Comparison of ENCODE assay signal across 8 cellular contexts in the genomic region with DNA sequence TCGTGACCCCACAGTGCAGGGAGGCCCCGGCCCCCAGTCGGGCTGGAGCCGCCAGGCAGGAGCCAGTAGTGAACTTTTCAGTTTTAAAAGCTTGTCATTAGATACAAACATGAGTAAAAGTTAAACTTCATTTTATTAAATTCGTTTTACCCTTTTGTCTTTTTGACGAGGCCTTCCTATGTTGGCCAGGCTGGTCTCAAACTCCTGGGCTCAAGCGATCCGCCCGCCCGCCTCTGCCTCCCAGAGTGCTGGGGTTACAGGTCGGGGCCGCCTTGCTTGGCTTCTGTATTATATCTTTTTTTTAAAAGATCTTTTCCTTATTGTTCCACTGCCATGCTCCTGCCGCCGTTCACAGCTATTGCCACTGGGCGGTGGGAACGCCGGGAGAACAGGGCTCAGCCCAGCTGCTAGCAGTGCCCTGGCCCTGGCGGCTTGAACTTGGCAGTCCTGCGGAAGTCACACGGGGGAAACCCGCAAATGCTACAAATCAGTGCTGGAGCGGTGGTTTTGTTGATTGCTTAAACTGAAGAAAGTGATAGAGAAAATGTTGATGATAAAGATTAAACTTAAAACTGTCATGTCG. TPM values are rescaled to one million over a fixed set of nuclear protein-coding genes. Genes with fewer than 3 reads are reported as not detected.
DNase-seq lines count a peak whose midpoint lies in the region; ATAC-seq and TF ChIP-seq lines count a peak whose summit lies in the region.

No MANE protein-coding gene starts in this region.

- H3K79me2 ChIP-seq in HCT116 (ENCODE audit: insufficient read depth, low read length): peaks cover 40% of the 10 kb centered on the region

- TSS peak; percentile 82 for BruUV-seq in HCT116 (replicated peaks; lab: Mats Ljungman, UMichigan)

- ATAC-seq in HCT116 (peak; percentile 60), lower lobe of right lung (peak; percentile 68 to 72), HG02763 (IDR thresholded peaks at IDR 0.05; ENCODE audit: unreplicated experiment) (no peak)

- peak overlapping the region; percentile 96 for H3K9ac ChIP-seq in HCT116 (ENCODE audit: low read length)

- CTCF ChIA-PET in HCT116 (lab: Charles Lee): no interaction called here

- H3K9me3 ChIP-seq in HCT116 (ENCODE audit: control insufficient read depth in 1 of 2, insufficient read depth in 1 of 2, low read depth in 1 of 2, low read length in 2 of 2) (no peaks in the 10 kb centered on the region), ectodermal cell (ENCODE audit: control insufficient read depth, low read length) (no peaks in the 10 kb centered on the region), lower lobe of right lung (no peaks in the 10 kb centered on the region)

- H3K27ac ChIP-seq in HCT116 (ENCODE audit: low read depth, low read length): peak overlapping the region; percentile 99
- H3K27ac ChIP-seq in ectodermal cell (ENCODE audit: insufficient read depth, low read depth, low read length, poor library complexity, severe bottlenecking): peak overlapping the region; percentile 99
- peak overlapping the region; percentile 97 for H3K27ac ChIP-seq in lower lobe of right lung

- POLR2A ChIA-PET in HCT116 (lab: Charles Lee): no interaction called here

- H4K20me1 ChIP-seq in HCT116 (ENCODE audit: insufficient read depth): peaks cover 6% of the 10 kb centered on the region

- intact Hi-C loops in HCT116 (cut with micrococcal nuclease) (loop anchor here (1.0 to 5.0 kb wide), 2 partner anchors 48 to 177 kb away; a partner anchor contains a TSS), lower lobe of right lung (cut with DNase I) (no loop called here)

- peak overlapping the region; percentile 88 for H3K4me2 ChIP-seq in HCT116 (ENCODE audit: low read length)

- in situ Hi-C loops in Caki2 (cut with HindIII; ENCODE audit: low pct_unique_long_range_greater_than_20kb, low sequenced_read_pairs): no loop called here

- H3K9me2 ChIP-seq in HCT116 (ENCODE audit: insufficient read depth): no peaks in the 10 kb centered on the region

- RAD21 ChIA-PET in HCT116 (lab: Charles Lee; ENCODE audit: low non-redundant PET in 1 of 2, low total read pairs in 2 of 2, uncharacterized antibody in 2 of 2, unreplicated experiment in 2 of 2): no interaction called here

- TF ChIP-seq CTCF in HCT116 (IDR thresholded peaks at IDR 0.05 in 2 of 3, conservative IDR thresholded peaks at IDR 0.05 in 1 of 3; ENCODE audit: borderline replicate concordance in 1 of 3, insufficient read depth in 1 of 3, low read depth in 2 of 3, low read length in 2 of 3): peak in 2 of 3 experiments; percentile 44; a peak in 4 of 6 replicates
- TF ChIP-seq CTCF in lower lobe of right lung (IDR thresholded peaks at IDR 0.05): peak; percentile 23

- TF ChIP-seq POLR2A in HCT116 (IDR thresholded peaks at IDR 0.05; ENCODE audit: borderline replicate concordance, extremely low read depth, insufficient read depth, insufficient read length): no peak

- WGBS in ectodermal cell, 2 experiments: 9% methylated on average over 23 of the region's 23 CpGs

- H3K4me3 ChIP-seq in HCT116 (replicated peaks in 1 of 2; ENCODE audit: low read depth in 1 of 2, low read length in 2 of 2) (peak overlapping the region; percentile 97 to 98), ectodermal cell (ENCODE audit: insufficient read depth, low read depth, low read length) (peak overlapping the region; percentile 70), lower lobe of right lung (peak overlapping the region; percentile 84)

- peak overlapping the region; percentile 23 for H2AFZ ChIP-seq in HCT116 (ENCODE audit: low read depth, low read length, poor library complexity, severe bottlenecking)

- H3K4me1 ChIP-seq in HCT116 (ENCODE audit: control insufficient read depth in 1 of 2, insufficient read depth in 2 of 2, low read length in 2 of 2): peaks cover 10 to 24% of the 10 kb centered on the region in 2 experiments; a peak in 3 of 4 replicates
- peaks cover 12% of the 10 kb centered on the region for H3K4me1 ChIP-seq in ectodermal cell (ENCODE audit: control insufficient read depth, insufficient read depth, low read length)
- H3K4me1 ChIP-seq in lower lobe of right lung: peaks cover 20% of the 10 kb centered on the region

- no peaks in the 10 kb centered on the region for H3K27me3 ChIP-seq in HCT116 (ENCODE audit: insufficient read depth, low read length)
- H3K27me3 ChIP-seq in ectodermal cell (ENCODE audit: control insufficient read depth, insufficient read depth, low read length, poor library complexity, severe bottlenecking): peaks cover 28% of the 10 kb centered on the region
- H3K27me3 ChIP-seq in lower lobe of right lung (ENCODE audit: low read depth): no peaks in the 10 kb centered on the region

- peak; percentile 66 for DNase-seq in Caki2 (ENCODE audit: low read depth)
- peak; percentile 43 for DNase-seq in HCT116 (ENCODE audit: low read depth, low spot score)
- DNase-seq in NCI-H345 (lab: John Stamatoyannopoulos, UW): peak; percentile 39
- peak; percentile 50 to 62 for DNase-seq in activated CD4-positive, alpha-beta T cell treated with anti-CD3 and anti-CD28 coated beads, Interleukin-2, amount 50 U/mL, for 48 hours
- peak; percentile 79 for DNase-seq in lower lobe of right lung
- DNase-seq in stimulated activated CD8-positive, alpha-beta memory T cell treated with anti-CD3 and anti-CD28 coated beads, Interleukin-12 subunit alpha, Interleukin-12 subunit beta, amount 100 ng/mL, for 24 hours (ENCODE audit: extremely low read depth): peak; percentile 9

- H3K36me3 ChIP-seq in HCT116 (ENCODE audit: control insufficient read depth in 1 of 2, insufficient read depth in 2 of 2, low read length in 2 of 2) (peaks cover 8 to 10% of the 10 kb centered on the region in 2 experiments), ectodermal cell (ENCODE audit: control insufficient read depth, insufficient read depth, low read length) (peaks cover 3% of the 10 kb centered on the region), lower lobe of right lung (peaks cover 3% of the 10 kb centered on the region)

- peak; percentile 27; the same call in 1 of the 2 replicates for TF ChIP-seq RAD21 in HCT116 (IDR thresholded peaks at IDR 0.05; ENCODE audit: low read depth)

TF ChIP-seq in HCT116, 20 proteins besides CTCF, POLR2A, EP300 and RAD21:
- TF ChIP-seq ZNF274 (IDR thresholded peaks at IDR 0.05; ENCODE audit: low read depth, low read length) (no peak), SRF (IDR thresholded peaks at IDR 0.05; ENCODE audit: low read depth) (no peak), ELF1 (IDR thresholded peaks at IDR 0.05; ENCODE audit: borderline replicate concordance, low read depth) (no peak), CEBPB (IDR thresholded peaks at IDR 0.05; ENCODE audit: low read depth) (no peak), POLR2AphosphoS5 (IDR thresholded peaks at IDR 0.05; ENCODE audit: low read depth, low read length) (no peak)
- TF ChIP-seq, protein P1, sequence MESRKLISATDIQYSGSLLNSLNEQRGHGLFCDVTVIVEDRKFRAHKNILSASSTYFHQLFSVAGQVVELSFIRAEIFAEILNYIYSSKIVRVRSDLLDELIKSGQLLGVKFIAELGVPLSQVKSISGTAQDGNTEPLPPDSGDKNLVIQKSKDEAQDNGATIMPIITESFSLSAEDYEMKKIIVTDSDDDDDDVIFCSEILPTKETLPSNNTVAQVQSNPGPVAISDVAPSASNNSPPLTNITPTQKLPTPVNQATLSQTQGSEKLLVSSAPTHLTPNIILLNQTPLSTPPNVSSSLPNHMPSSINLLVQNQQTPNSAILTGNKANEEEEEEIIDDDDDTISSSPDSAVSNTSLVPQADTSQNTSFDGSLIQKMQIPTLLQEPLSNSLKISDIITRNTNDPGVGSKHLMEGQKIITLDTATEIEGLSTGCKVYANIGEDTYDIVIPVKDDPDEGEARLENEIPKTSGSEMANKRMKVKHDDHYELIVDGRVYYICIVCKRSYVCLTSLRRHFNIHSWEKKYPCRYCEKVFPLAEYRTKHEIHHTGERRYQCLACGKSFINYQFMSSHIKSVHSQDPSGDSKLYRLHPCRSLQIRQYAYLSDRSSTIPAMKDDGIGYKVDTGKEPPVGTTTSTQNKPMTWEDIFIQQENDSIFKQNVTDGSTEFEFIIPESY (IDR thresholded peaks at IDR 0.05; ENCODE audit: extremely low read depth, insufficient replicate concordance, low read length): no peak
- TF ChIP-seq, protein P2, sequence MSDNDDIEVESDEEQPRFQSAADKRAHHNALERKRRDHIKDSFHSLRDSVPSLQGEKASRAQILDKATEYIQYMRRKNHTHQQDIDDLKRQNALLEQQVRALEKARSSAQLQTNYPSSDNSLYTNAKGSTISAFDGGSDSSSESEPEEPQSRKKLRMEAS (IDR thresholded peaks at IDR 0.05): no peak

RNA-seq across cellular contexts. Expression of a gene that starts 1.0 kb away (rescaled TPM):
- total RNA-seq in Caki2 (2014; rRNA removed; shearing (Covaris generic); ENCODE audit: low replicate concordance): 34.3 and 34.5 TPM in 2 replicates
- total RNA-seq in HCT116 (2021; ENCODE audit: unreplicated experiment) (56.1 TPM), lower lobe of right lung (22.6 TPM)
- 50.8 and 57.2 TPM in 2 replicates for polyA plus RNA-seq in HCT116 (2012)
- polyA plus RNA-seq in ectodermal cell (2013, experiment 1 of 4): 54.3 TPM
- polyA plus RNA-seq in ectodermal cell (2013, experiment 2 of 4): 51.6 TPM
- polyA plus RNA-seq in ectodermal cell (2013, experiment 3 of 4): 46.0 TPM
- polyA plus RNA-seq in ectodermal cell (2013, experiment 4 of 4): 47.1 TPM

RNA-seq across cellular contexts. Expression of a gene that starts 49.4 kb away (rescaled TPM):
- 2.7 and 3.0 TPM in 2 replicates for total RNA-seq in Caki2 (2014; rRNA removed; shearing (Covaris generic); ENCODE audit: low replicate concordance)
- total RNA-seq in HCT116 (2021; ENCODE audit: unreplicated experiment): 9.2 TPM
- polyA plus RNA-seq in HCT116 (2012): 4.6 and 5.2 TPM in 2 replicates
- 6.4 TPM for polyA plus RNA-seq in ectodermal cell (2013, experiment 1 of 4)
- 6.7 TPM for polyA plus RNA-seq in ectodermal cell (2013, experiment 2 of 4)
- polyA plus RNA-seq in ectodermal cell (2013, experiment 3 of 4): 6.1 TPM
- polyA plus RNA-seq in ectodermal cell (2013, experiment 4 of 4): 6.5 TPM
- total RNA-seq in lower lobe of right lung: 0.24 TPM

Comparison
In these comparisons a context has a peak if more than half of its experiments do, and no peak if none do; other contexts are left out.
1. DNase-seq: peak in every context shown above with its lines; median percentile 79 in lower lobe of right lung; 66 in Caki2; 56 in activated CD4-positive, alpha-beta T cell treated with anti-CD3 and anti-CD28 coated beads, Interleukin-2, amount 50 U/mL, for 48 hours; 43 in HCT116; 39 in NCI-H345; 9 in stimulated activated CD8-positive, alpha-beta memory T cell treated with anti-CD3 and anti-CD28 coated beads, Interleukin-12 subunit alpha, Interleukin-12 subunit beta, amount 100 ng/mL, for 24 hours.